8 cellular contexts compared by ENCODE assay signal in the genomic region with DNA sequence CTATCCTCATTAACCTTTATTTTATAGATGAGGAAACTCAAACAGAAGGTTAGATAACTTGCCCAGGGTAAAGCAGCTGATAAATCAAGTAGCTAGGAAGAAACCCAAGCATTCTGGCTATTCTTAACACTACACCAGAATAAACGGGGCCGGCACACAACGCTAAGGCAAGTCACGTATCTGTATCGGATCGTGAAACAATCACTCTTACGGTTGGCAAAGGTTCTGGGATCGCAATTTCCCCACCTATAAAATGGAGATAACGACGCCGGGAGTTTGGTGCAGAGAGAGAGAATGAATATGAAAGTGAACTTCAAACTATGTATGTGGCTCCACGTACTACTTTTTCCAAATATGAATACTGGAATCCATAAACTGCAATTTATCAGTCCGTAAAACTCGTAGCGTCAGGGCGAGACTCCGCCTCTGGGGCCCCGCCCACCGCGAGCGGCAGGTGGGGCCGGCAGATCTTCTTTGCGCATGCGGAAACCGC. TPM values are rescaled to one million over a fixed set of nuclear protein-coding genes. Genes with fewer than 3 reads are reported as not detected.
DNase-seq lines count a peak whose midpoint lies in the region; ATAC-seq and TF ChIP-seq lines count a peak whose summit lies in the region.

No MANE protein-coding gene starts in this region.

- H3K27ac Mint-ChIP-seq in activated naive CD8-positive, alpha-beta T cell treated with anti-CD3 and anti-CD28 coated beads for 36 hours: peak overlapping the region; percentile 98

- H3K79me2 ChIP-seq in SK-N-SH (ENCODE audit: insufficient read depth): peaks cover 44% of the 10 kb centered on the region

- no peaks in the 10 kb centered on the region for H3K9me2 ChIP-seq in SK-N-SH

- DNase-seq in Daoy (ENCODE audit: low read depth): peak; percentile 94
- peak; percentile 95 for DNase-seq in KBM-7
- DNase-seq in SK-N-SH: peak; percentile 97
- peak; percentile 89 for DNase-seq in activated naive CD8-positive, alpha-beta T cell treated with anti-CD3 and anti-CD28 coated beads for 36 hours
- DNase-seq in right atrium auricular region (ENCODE audit: low spot score): peak; percentile 91
- no peak for DNase-seq in vagina (ENCODE audit: extremely low spot score in 2 of 2)

- H3K36me3 Mint-ChIP-seq in activated naive CD8-positive, alpha-beta T cell treated with anti-CD3 and anti-CD28 coated beads for 36 hours: peaks cover 12% of the 10 kb centered on the region

- under 1% methylated on average over 22 of the region's 25 CpGs for WGBS in SK-N-SH (ENCODE audit: low lambda C conversion rate)

- no peak for TF ChIP-seq RAD21 in SK-N-SH (IDR thresholded peaks at IDR 0.05; ENCODE audit: low read length)

- in situ Hi-C loops in KBM-7 (cut with MboI; ENCODE audit: low pct_unique_long_range_greater_than_20kb, low sequenced_read_pairs): no loop called here

- H3K36me3 ChIP-seq in SK-N-SH (replicated peaks in 1 of 2; ENCODE audit: control insufficient read depth in 1 of 2, insufficient read depth in 2 of 2, low read length in 1 of 2) (peaks cover 6 to 12% of the 10 kb centered on the region in 2 experiments), right atrium auricular region (no peaks in the 10 kb centered on the region), rectal smooth muscle tissue (ENCODE audit: control insufficient read depth, insufficient read depth, low read length) (no peaks in the 10 kb centered on the region), vagina (no peaks in the 10 kb centered on the region)

- H2AFZ ChIP-seq in SK-N-SH (ENCODE audit: low read depth): peak overlapping the region; percentile 92

- peaks cover 28% of the 10 kb centered on the region for H3K4me1 Mint-ChIP-seq in activated naive CD8-positive, alpha-beta T cell treated with anti-CD3 and anti-CD28 coated beads for 36 hours

- no peak for TF ChIP-seq POLR2A in vagina (IDR thresholded peaks at IDR 0.05)

- peaks cover 15% of the 10 kb centered on the region for H3F3A ChIP-seq in SK-N-SH (replicated peaks; ENCODE audit: insufficient read depth)

- H3K9ac ChIP-seq in SK-N-SH (peak overlapping the region; percentile 93), rectal smooth muscle tissue (ENCODE audit: low read length) (peak overlapping the region; percentile 32)

- H3K4me3 ChIP-seq in SK-N-SH (ENCODE audit: low read depth in 2 of 2, low read length in 1 of 2) (peak overlapping the region; percentile 84 to 97), right atrium auricular region (peak overlapping the region; percentile 71 to 99), rectal smooth muscle tissue (ENCODE audit: low read length) (peak overlapping the region; percentile 98), vagina (peak overlapping the region; percentile 77 to 93)

- POLR2A ChIA-PET in SK-N-SH (lab: Yijun Ruan, JAX): interaction anchor here (0.6 to 2.6 kb wide), 5 partner anchors 10 to 408 kb away, joined by 3 to 16 read pairs (median 3); a partner anchor contains a TSS

- ATAC-seq in GM21737 (IDR thresholded peaks at IDR 0.05; ENCODE audit: unreplicated experiment): peak; percentile 90

- H3K9me3 ChIP-seq in SK-N-SH (no peaks in the 10 kb centered on the region), right atrium auricular region (no peaks in the 10 kb centered on the region), vagina (no peaks in the 10 kb centered on the region)

- intact Hi-C loops in vagina (cut with DNase I): no loop called here

- no peak for TF ChIP-seq CTCF in SK-N-SH (IDR thresholded peaks at IDR 0.05)
- TF ChIP-seq CTCF in right atrium auricular region (IDR thresholded peaks at IDR 0.05): no peak
- TF ChIP-seq CTCF in vagina (IDR thresholded peaks at IDR 0.05): no peak

- TF ChIP-seq EP300 in SK-N-SH (IDR thresholded peaks at IDR 0.05; ENCODE audit: borderline replicate concordance in 1 of 2, low read depth in 1 of 2, low read length in 1 of 2): no peak

- H3K27me3 ChIP-seq in SK-N-SH (ENCODE audit: insufficient read depth): no peaks in the 10 kb centered on the region
- H3K27me3 ChIP-seq in right atrium auricular region: no peaks in the 10 kb centered on the region
- H3K27me3 ChIP-seq in rectal smooth muscle tissue (ENCODE audit: control insufficient read depth, insufficient read depth, low read length): no peaks in the 10 kb centered on the region
- no peaks in the 10 kb centered on the region for H3K27me3 ChIP-seq in vagina

- H3K4me3 Mint-ChIP-seq in activated naive CD8-positive, alpha-beta T cell treated with anti-CD3 and anti-CD28 coated beads for 36 hours: peak overlapping the region; percentile 94

- H3K9me3 Mint-ChIP-seq in activated naive CD8-positive, alpha-beta T cell treated with anti-CD3 and anti-CD28 coated beads for 36 hours: no peaks in the 10 kb centered on the region

- CTCF ChIA-PET in SK-N-SH (lab: Yijun Ruan, JAX): interaction anchor here (0.6 to 1.1 kb wide), 3 partner anchors 9 to 768 kb away, joined by 3 read pairs; a partner anchor contains a TSS

- H3K4me1 ChIP-seq in SK-N-SH (ENCODE audit: control insufficient read depth in 1 of 2, insufficient read depth in 2 of 2, low read depth in 1 of 2, low read length in 1 of 2) (peaks cover 4 to 7% of the 10 kb centered on the region in 2 experiments; a peak in 2 of 4 replicates), right atrium auricular region (peaks cover 0 to 29% of the 10 kb centered on the region in 2 donors), rectal smooth muscle tissue (ENCODE audit: control insufficient read depth, insufficient read depth, low read length) (peaks cover 14% of the 10 kb centered on the region), vagina (peaks cover 27% of the 10 kb centered on the region)

- H3K27me3 Mint-ChIP-seq in activated naive CD8-positive, alpha-beta T cell treated with anti-CD3 and anti-CD28 coated beads for 36 hours: peaks cover 9% of the 10 kb centered on the region

- peak overlapping the region; percentile 89 for H3K4me2 ChIP-seq in SK-N-SH

- peaks cover 21% of the 10 kb centered on the region for H4K20me1 ChIP-seq in SK-N-SH (ENCODE audit: insufficient read depth)

- H3K27ac ChIP-seq in SK-N-SH (ENCODE audit: low read depth in 2 of 2, low read length in 1 of 2) (peak overlapping the region; percentile 89 to 99), right atrium auricular region (peak overlapping the region; percentile 92 to 96), rectal smooth muscle tissue (ENCODE audit: low read depth, low read length) (peak overlapping the region; percentile 100), vagina (peak overlapping the region; percentile 93)

TF ChIP-seq in SK-N-SH, 30 proteins besides CTCF, POLR2A, EP300 and RAD21:
- no peak for TF ChIP-seq MXI1 (IDR thresholded peaks at IDR 0.05; ENCODE audit: low read depth, low read length)
- TF ChIP-seq SIN3A (IDR thresholded peaks at IDR 0.05; ENCODE audit: borderline replicate concordance, low read depth, low read length): no peak
- no peak for TF ChIP-seq FOXJ3 (CRISPR knock-in tag; IDR thresholded peaks at IDR 0.05)
- TF ChIP-seq CHD2 (IDR thresholded peaks at IDR 0.05; ENCODE audit: low read length, partially characterized antibody): no peak
- TF ChIP-seq, protein P1, sequence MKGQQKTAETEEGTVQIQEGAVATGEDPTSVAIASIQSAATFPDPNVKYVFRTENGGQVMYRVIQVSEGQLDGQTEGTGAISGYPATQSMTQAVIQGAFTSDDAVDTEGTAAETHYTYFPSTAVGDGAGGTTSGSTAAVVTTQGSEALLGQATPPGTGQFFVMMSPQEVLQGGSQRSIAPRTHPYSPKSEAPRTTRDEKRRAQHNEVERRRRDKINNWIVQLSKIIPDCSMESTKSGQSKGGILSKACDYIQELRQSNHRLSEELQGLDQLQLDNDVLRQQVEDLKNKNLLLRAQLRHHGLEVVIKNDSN (IDR thresholded peaks at IDR 0.05; ENCODE audit: borderline replicate concordance, low read depth): no peak
- TF ChIP-seq NRF1 (IDR thresholded peaks at IDR 0.05; ENCODE audit: low read depth, low read length): peak; percentile 77
- no peak for TF ChIP-seq FOSL2 (IDR thresholded peaks at IDR 0.05; ENCODE audit: borderline replicate concordance, low read depth)
- no peak for TF ChIP-seq RXRA (IDR thresholded peaks at IDR 0.05; ENCODE audit: borderline replicate concordance, low read depth)

RNA-seq across cellular contexts. Expression of a gene that starts 0.3 kb away (rescaled TPM):
- 54.8 and 56.3 TPM in 2 replicates for total RNA-seq in Daoy (2014; rRNA removed; shearing (Covaris generic))
- polyA plus RNA-seq in SK-N-SH (2012; rRNA removed): 35.5 and 39.2 TPM in 2 replicates
- 33.6 and 35.7 TPM in 2 replicates for polyA plus RNA-seq in SK-N-SH (2012; cell fraction: cytosol; rRNA removed)
- polyA plus RNA-seq in SK-N-SH (2012; cell fraction: nucleus; rRNA removed): 43.9 and 57.2 TPM in 2 replicates
- total RNA-seq in activated naive CD8-positive, alpha-beta T cell treated with anti-CD3 and anti-CD28 coated beads for 36 hours: 10 to 100 TPM; 43.0 to 45.6 TPM
- total RNA-seq in right atrium auricular region: 10 to 100 TPM; 28.6 to 33.8 TPM
- total RNA-seq in vagina: 55.0 TPM

RNA-seq across cellular contexts. Expression of a gene that starts 12.1 kb away (rescaled TPM):
- 26.2 and 32.9 TPM in 2 replicates for total RNA-seq in Daoy (2014; rRNA removed; shearing (Covaris generic))
- 9.2 and 10.1 TPM in 2 replicates for polyA plus RNA-seq in SK-N-SH (2012; rRNA removed)
- 12.1 and 12.4 TPM in 2 replicates for polyA plus RNA-seq in SK-N-SH (2012; cell fraction: cytosol; rRNA removed)
- polyA plus RNA-seq in SK-N-SH (2012; cell fraction: nucleus; rRNA removed): 5.8 and 8.5 TPM in 2 replicates
- 10 to 100 TPM; 28.1 to 32.7 TPM for total RNA-seq in activated naive CD8-positive, alpha-beta T cell treated with anti-CD3 and anti-CD28 coated beads for 36 hours
- 1 to 10 TPM; 6.9 to 8.1 TPM for total RNA-seq in right atrium auricular region
- 8.6 TPM for total RNA-seq in vagina

RNA-seq across cellular contexts. Expression of a gene that starts 54.7 kb away (rescaled TPM):
- total RNA-seq in Daoy (2014; rRNA removed; shearing (Covaris generic)): not detected in 2 replicates
- polyA plus RNA-seq in SK-N-SH (2012; rRNA removed): not detected in 2 replicates
- polyA plus RNA-seq in SK-N-SH (2012; cell fraction: cytosol; rRNA removed): not detected in 2 replicates
- not detected in 2 replicates for polyA plus RNA-seq in SK-N-SH (2012; cell fraction: nucleus; rRNA removed)
- total RNA-seq in activated naive CD8-positive, alpha-beta T cell treated with anti-CD3 and anti-CD28 coated beads for 36 hours: not detected
- not detected for total RNA-seq in right atrium auricular region
- not detected for total RNA-seq in vagina

Comparison
In these comparisons a context has a peak if more than half of its experiments do, and no peak if none do; other contexts are left out.
1. DNase-seq: peak in Daoy (single experiment), KBM-7 (single experiment), SK-N-SH (single experiment), activated naive CD8-positive, alpha-beta T cell treated with anti-CD3 and anti-CD28 coated beads for 36 hours (single experiment) and right atrium auricular region (single experiment); none in vagina (0 of 2).
2. Peak in every context shown above with its lines, with median percentiles within 50 percentile points of each other: H3K27ac ChIP-seq and H3K4me3 ChIP-seq.